ENCODE assay signal across 16 cellular contexts in the genomic region with DNA sequence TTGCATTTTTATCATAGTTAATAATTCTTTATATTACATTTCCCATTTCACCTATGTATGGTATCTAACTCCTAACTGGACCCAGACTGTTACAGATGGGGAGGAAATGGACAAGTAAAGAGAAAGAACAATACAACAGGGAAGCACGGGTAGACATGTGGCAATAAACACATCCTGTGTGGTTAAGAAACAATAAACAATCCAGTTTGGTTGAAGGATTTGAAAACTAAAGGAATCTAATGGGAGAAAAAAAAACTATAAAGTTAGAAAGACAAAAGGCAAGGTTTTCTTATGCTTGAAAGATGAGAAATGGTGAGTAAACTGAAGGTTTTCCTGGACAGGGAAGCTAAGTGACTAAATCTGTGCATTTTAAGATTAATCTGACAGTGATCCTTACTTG. TPM values are rescaled to one million over a fixed set of nuclear protein-coding genes. Genes with fewer than 3 reads are reported as not detected.
A peak's percentile ranks its signal among the peaks of the same experiment; 100 is the strongest.
DNase-seq lines count a peak whose midpoint lies in the region; TF ChIP-seq lines count a peak whose summit lies in the region.
"Had no signal": no experiment of that assay in that cellular context is flagged by ENCODE, and none has a peak within 500 bp of the region (broad histone marks: within the 10 kb centered on the region; RNA-seq: fewer than 3 reads in every experiment).

No MANE protein-coding gene starts in this region.

- peak overlapping the region; percentile 49 for H3K27ac Mint-ChIP-seq in T-helper 1 cell treated with Interleukin-12 subunit alpha and Interleukin-12 subunit beta and Interleukin-4 antibody, amounts not matched to agents 30 μg/mL and 1 μg/mL, for 36 hours
- H3K27ac Mint-ChIP-seq: activated B cell treated with CpG ODN at 0.5 μM for 24 hours had no signal

- peak overlapping the region; percentile 20 for H3K27ac ChIP-seq in mesodermal cell (ENCODE audit: low read depth, low read length, severe bottlenecking)
- H3K27ac ChIP-seq: Peyer's patch, prostate gland had no signal

- no CpG with 5 or more reads among the region's 1 CpG for WGBS in mesodermal cell (ENCODE audit: insufficient coverage in 2 of 2), 2 experiments

- H3K4me1 ChIP-seq in mesodermal cell (ENCODE audit: control insufficient read depth, insufficient read depth, low read length, poor library complexity, severe bottlenecking) = peaks cover 3% of the 10 kb centered on the region
- H3K4me1 ChIP-seq: Peyer's patch, prostate gland had no signal

- H3K36me3 Mint-ChIP-seq in T-helper 1 cell treated with Interleukin-12 subunit alpha and Interleukin-12 subunit beta and Interleukin-4 antibody, amounts not matched to agents 30 μg/mL and 1 μg/mL, for 36 hours (ENCODE audit: low read depth) = peaks cover 41% of the 10 kb centered on the region

- no peak overlapping the region for H3K4me3 ChIP-seq in cardiac fibroblast (replicated peaks in 1 of 2; ENCODE audit: low read depth in 2 of 2, low read length in 2 of 2)
- H3K4me3 ChIP-seq in mesodermal cell (ENCODE audit: extremely low read depth, insufficient read depth, low read length, poor library complexity, severe bottlenecking) = no peak overlapping the region
- H3K4me3 ChIP-seq: Peyer's patch, prostate gland had no signal

- H3K4me3 Mint-ChIP-seq in T-helper 1 cell treated with Interleukin-12 subunit alpha and Interleukin-12 subunit beta and Interleukin-4 antibody, amounts not matched to agents 30 μg/mL and 1 μg/mL, for 36 hours = no peak overlapping the region
- H3K4me3 Mint-ChIP-seq: activated B cell treated with CpG ODN at 0.5 μM for 24 hours had no signal

- no peak for TF ChIP-seq CTCF in cardiac fibroblast (IDR thresholded peaks at IDR 0.05; ENCODE audit: low read depth, low read length)

- H3K4me1 Mint-ChIP-seq in T-helper 1 cell treated with Interleukin-12 subunit alpha and Interleukin-12 subunit beta and Interleukin-4 antibody, amounts not matched to agents 30 μg/mL and 1 μg/mL, for 36 hours (ENCODE audit: low read depth) = peaks cover 42% of the 10 kb centered on the region

- H3K9me3 Mint-ChIP-seq in T-helper 1 cell treated with Interleukin-12 subunit alpha and Interleukin-12 subunit beta and Interleukin-4 antibody, amounts not matched to agents 30 μg/mL and 1 μg/mL, for 36 hours = no peaks in the 10 kb centered on the region
- H3K9me3 Mint-ChIP-seq: activated B cell treated with CpG ODN at 0.5 μM for 24 hours had no signal

- H3K36me3 ChIP-seq in mesodermal cell (ENCODE audit: control insufficient read depth, insufficient read depth, low read length) = peaks cover 26% of the 10 kb centered on the region
- H3K36me3 ChIP-seq: prostate gland had no signal

- no peaks in the 10 kb centered on the region for H3K9me3 ChIP-seq in mesodermal cell (ENCODE audit: control insufficient read depth, low read length)
- H3K9me3 ChIP-seq: Peyer's patch, prostate gland had no signal

- no peak for DNase-seq in T-helper 1 cell
- DNase-seq in HCEC 1CT = peak; percentile 51
- DNase-seq in cardiac fibroblast (ENCODE audit: low read depth in 2 of 2) = peak; percentile 19 to 67
- no peak for DNase-seq in hypothalamus (lab: John Stamatoyannopoulos, UW)
- DNase-seq in NCI-H1930 (lab: John Stamatoyannopoulos, UW) = no peak
- DNase-seq in AML-193 (lab: John Stamatoyannopoulos, UW) = no peak
- DNase-seq: 8988T; activated B cell treated with CpG ODN at 0.5 μM for 24 hours; activated naive CD4-positive, alpha-beta T cell treated with anti-CD3 and anti-CD28 coated beads, Interleukin-2, amount 50 U/mL, for 16 hours; hippocampal formation; MV-4-11; Peyer's patch; SW 1271 had no signal

- H3K27me3 Mint-ChIP-seq in T-helper 1 cell treated with Interleukin-12 subunit alpha and Interleukin-12 subunit beta and Interleukin-4 antibody, amounts not matched to agents 30 μg/mL and 1 μg/mL, for 36 hours (ENCODE audit: low read depth) = no peaks in the 10 kb centered on the region
- H3K27me3 Mint-ChIP-seq: activated B cell treated with CpG ODN at 0.5 μM for 24 hours had no signal

RNA-seq across cellular contexts. Expression of a gene that starts 34.9 kb away (rescaled TPM):
- 0.48 TPM for polyA plus RNA-seq in mesodermal cell (2013, experiment 1 of 2)
- polyA plus RNA-seq in mesodermal cell (2013, experiment 2 of 2) = 0.10 TPM

Comparison
In these comparisons a context has a peak if more than half of its experiments do, and no peak if none do; other contexts are left out.
1. DNase-seq: peak in HCEC 1CT (single experiment) and cardiac fibroblast (2 of 2); none in T-helper 1 cell (0 of 5), hypothalamus (0 of 51), NCI-H1930 (0 of 2) and AML-193 (0 of 2).